In genomic region chr2:10558281-10559030, GRCh38 we compare ENCODE assay signal across 18 cellular contexts.
"Had no signal": no experiment of that assay in that cellular context is flagged by ENCODE, and none has a peak within 500 bp of the region (broad histone marks: within the 10 kb centered on the region; RNA-seq: fewer than 3 reads in every experiment).

No MANE protein-coding gene starts in this region.

- H3K36me3 ChIP-seq: prostate gland had no signal

- H3K27me3 ChIP-seq: foreskin keratinocyte, tibial artery had no signal

- ATAC-seq: activated CD4-positive, alpha-beta T cell treated with anti-CD3 and anti-CD28 coated beads for 36 hours; activated T-helper 17 cell treated with anti-CD3 and anti-CD28 coated beads, Interleukin-2, amount 50 U/mL, for 72 hours; foreskin keratinocyte; naive thymus-derived CD4-positive, alpha-beta T cell had no signal

- H3K4me1 ChIP-seq: foreskin keratinocyte, prostate gland, tibial artery had no signal

- H3K27ac Mint-ChIP-seq: activated B cell treated with CpG ODN at 0.5 μM for 24 hours; activated CD4-positive, alpha-beta T cell treated with anti-CD3 and anti-CD28 coated beads for 36 hours; activated naive CD8-positive, alpha-beta T cell treated with anti-CD3 and anti-CD28 coated beads, Interleukin-2, amount 10 ng/mL, durations not matched to agents 7 days and 5 days; activated T-helper 17 cell treated with anti-CD3 and anti-CD28 coated beads, Interleukin-2, amount 50 U/mL, for 72 hours; brain; naive thymus-derived CD4-positive, alpha-beta T cell; T-helper 1 cell treated with Interleukin-12 subunit alpha and Interleukin-12 subunit beta and Interleukin-4 antibody, amounts not matched to agents 30 μg/mL and 1 μg/mL, for 36 hours had no signal

- H3K4me3 ChIP-seq: lung, prostate gland, tibial artery had no signal

- DNase-seq: activated B cell treated with CpG ODN at 0.5 μM for 24 hours; activated CD4-positive, alpha-beta T cell treated with anti-CD3 and anti-CD28 coated beads for 36 hours; activated CD4-positive, alpha-beta T cell treated with anti-CD3 and anti-CD28 coated beads, Interleukin-2, amount 50 U/mL, for 48 hours; activated naive CD4-positive, alpha-beta T cell treated with Interleukin-2 at 50 U/mL for 16 hours; activated naive CD8-positive, alpha-beta T cell treated with anti-CD3 and anti-CD28 coated beads, Interleukin-2, amount 10 ng/mL, durations not matched to agents 7 days and 5 days; amygdala; effector memory CD4-positive, alpha-beta T cell; foreskin keratinocyte; naive thymus-derived CD4-positive, alpha-beta T cell; stimulated activated CD4-positive, alpha-beta T cell treated with anti-CD3 and anti-CD28 coated beads, Interleukin-4, amount 100 ng/mL, for 24 hours; stimulated activated naive CD4-positive, alpha-beta T cell treated with Interleukin-2 at 50 U/mL for 16 hours; T1000; tibial artery had no signal

- H3K9me3 Mint-ChIP-seq: activated B cell treated with CpG ODN at 0.5 μM for 24 hours; activated naive CD8-positive, alpha-beta T cell treated with anti-CD3 and anti-CD28 coated beads, Interleukin-2, amount 10 ng/mL, durations not matched to agents 7 days and 5 days; activated T-helper 17 cell treated with anti-CD3 and anti-CD28 coated beads, Interleukin-2, amount 50 U/mL, for 72 hours; naive thymus-derived CD4-positive, alpha-beta T cell; T-helper 1 cell treated with Interleukin-12 subunit alpha and Interleukin-12 subunit beta and Interleukin-4 antibody, amounts not matched to agents 30 μg/mL and 1 μg/mL, for 36 hours had no signal

- H3K27ac ChIP-seq: foreskin keratinocyte, prostate gland, tibial artery had no signal

- H3K9me3 ChIP-seq: prostate gland, tibial artery had no signal

- H3K27me3 Mint-ChIP-seq: activated B cell treated with CpG ODN at 0.5 μM for 24 hours; activated CD4-positive, alpha-beta T cell treated with anti-CD3 and anti-CD28 coated beads for 36 hours; activated naive CD8-positive, alpha-beta T cell treated with anti-CD3 and anti-CD28 coated beads, Interleukin-2, amount 10 ng/mL, durations not matched to agents 7 days and 5 days; activated T-helper 17 cell treated with anti-CD3 and anti-CD28 coated beads, Interleukin-2, amount 50 U/mL, for 72 hours; naive thymus-derived CD4-positive, alpha-beta T cell had no signal

- H3K4me3 Mint-ChIP-seq: activated B cell treated with CpG ODN at 0.5 μM for 24 hours; activated CD4-positive, alpha-beta T cell treated with anti-CD3 and anti-CD28 coated beads for 36 hours; activated naive CD8-positive, alpha-beta T cell treated with anti-CD3 and anti-CD28 coated beads, Interleukin-2, amount 10 ng/mL, durations not matched to agents 7 days and 5 days; activated T-helper 17 cell treated with anti-CD3 and anti-CD28 coated beads, Interleukin-2, amount 50 U/mL, for 72 hours; brain; naive thymus-derived CD4-positive, alpha-beta T cell; T-helper 1 cell treated with Interleukin-12 subunit alpha and Interleukin-12 subunit beta and Interleukin-4 antibody, amounts not matched to agents 30 μg/mL and 1 μg/mL, for 36 hours had no signal

- H3K4me1 Mint-ChIP-seq: activated B cell treated with CpG ODN at 0.5 μM for 24 hours; activated CD4-positive, alpha-beta T cell treated with anti-CD3 and anti-CD28 coated beads for 36 hours; activated T-helper 17 cell treated with anti-CD3 and anti-CD28 coated beads, Interleukin-2, amount 50 U/mL, for 72 hours had no signal
